Comparison of ENCODE assay signal across 37 cellular contexts in the genomic region with DNA sequence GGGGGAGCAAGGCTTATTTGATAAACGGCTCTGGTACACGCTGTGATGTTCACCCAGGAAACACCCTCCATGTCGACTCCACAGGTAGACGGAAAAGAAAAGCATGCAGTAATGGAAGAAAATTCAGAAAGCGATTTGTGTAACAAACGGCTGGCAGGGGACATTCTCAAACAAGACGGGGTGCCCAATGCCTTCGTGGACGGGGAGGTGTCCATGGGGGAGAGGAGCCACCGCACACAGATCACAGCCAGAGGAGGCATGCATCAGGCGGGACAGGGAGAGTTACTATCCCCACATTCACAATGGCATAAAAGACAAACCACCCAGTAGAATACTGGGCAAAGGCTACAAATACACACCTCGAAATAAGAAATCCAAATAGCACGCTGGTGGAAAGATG. TPM values are rescaled to one million over a fixed set of nuclear protein-coding genes. Genes with fewer than 3 reads are reported as not detected.
"Had no signal": no experiment of that assay in that cellular context is flagged by ENCODE, and none has a peak within 500 bp of the region (broad histone marks: within the 10 kb centered on the region; RNA-seq: fewer than 3 reads in every experiment).

No MANE protein-coding gene starts in this region.

- H3K4me2 ChIP-seq: PC-9 had no signal

- H3K36me3 Mint-ChIP-seq: activated naive CD8-positive, alpha-beta T cell had no signal

- DNase-seq: activated CD4-positive, alpha-beta T cell treated with anti-CD3 and anti-CD28 coated beads for 1 hour; activated CD4-positive, alpha-beta T cell treated with anti-CD3 and anti-CD28 coated beads for 48 hours; activated CD4-positive, alpha-beta T cell treated with anti-CD3 and anti-CD28 coated beads, Interleukin-2, amount 50 U/mL, for 4 hours; activated CD4-positive, CD25-positive, alpha-beta regulatory T cell; activated CD8-positive, alpha-beta memory T cell treated with anti-CD3 and anti-CD28 coated beads, Interleukin-2, amount 50 U/mL, for 4 hours; activated CD8-positive, alpha-beta T cell treated with anti-CD3 and anti-CD28 coated beads for 36 hours; activated gamma-delta T cell treated with Interleukin-2 at 50 U/mL for 16 hours; activated naive CD4-positive, alpha-beta T cell treated with anti-CD3 and anti-CD28 coated beads for 36 hours; activated naive CD8-positive, alpha-beta T cell treated with anti-CD3 and anti-CD28 coated beads, Interleukin-2, amount 50 U/mL, for 24 hours; activated T-cell treated with anti-CD3 and anti-CD28 coated beads for 4 hours; activated T-cell treated with anti-CD3 and anti-CD28 coated beads, Interleukin-2, amount 50 U/mL, for 4 hours; anterior cingulate cortex; Kasumi-1; KG1; MG63; NCI-H1048; NCI-H1105 treated with DMSO at 0.1 percent for 48 hours; NCI-H1436; NCI-H1694; NCI-H1930; NCI-H2081 treated with DMSO at 0.1 percent for 48 hours; NCI-H345; NCI-H524 treated with DMSO at 0.1 percent for 48 hours; PC-9; Right ventricle myocardium superior; SW 1271; T-helper 1 cell; T-helper 2 cell; T-helper 9 cell; WERI-Rb-1 had no signal

- H3K27ac Mint-ChIP-seq: activated CD8-positive, alpha-beta T cell treated with anti-CD3 and anti-CD28 coated beads for 36 hours; activated naive CD4-positive, alpha-beta T cell treated with anti-CD3 and anti-CD28 coated beads for 36 hours; activated naive CD8-positive, alpha-beta T cell; activated naive CD8-positive, alpha-beta T cell treated with anti-CD3 and anti-CD28 coated beads, Interleukin-2, amount 50 U/mL, for 24 hours; activated T-helper 1 cell treated with anti-CD3 and anti-CD28 coated beads, Interleukin-12 subunit alpha, Interleukin-12 subunit beta, Interleukin-2, Interleukin-4 antibody, amounts not matched to agents 30 ng/mL and 10 ng/mL and 1 ng/mL, durations not matched to agents 14 hours and 24 hours and 36 hours; brain had no signal

- H3K27ac ChIP-seq: PC-9, RWPE1, WERI-Rb-1 had no signal

- H3K36me3 ChIP-seq: MG63, WERI-Rb-1 had no signal

- H2AFZ ChIP-seq: PC-9 had no signal

- H3K4me3 Mint-ChIP-seq: activated CD8-positive, alpha-beta T cell treated with anti-CD3 and anti-CD28 coated beads for 36 hours; activated naive CD4-positive, alpha-beta T cell treated with anti-CD3 and anti-CD28 coated beads for 36 hours; activated naive CD8-positive, alpha-beta T cell; activated naive CD8-positive, alpha-beta T cell treated with anti-CD3 and anti-CD28 coated beads, Interleukin-2, amount 50 U/mL, for 24 hours; activated T-cell treated with anti-CD3 and anti-CD28 coated beads, Interleukin-2, amount 50 U/mL, for 4 hours; activated T-helper 1 cell treated with anti-CD3 and anti-CD28 coated beads, Interleukin-12 subunit alpha, Interleukin-12 subunit beta, Interleukin-2, Interleukin-4 antibody, amounts not matched to agents 30 ng/mL and 10 ng/mL and 1 ng/mL, durations not matched to agents 14 hours and 24 hours and 36 hours; brain had no signal

- H3K9me3 ChIP-seq: MG63 had no signal

- H3K4me1 Mint-ChIP-seq: activated naive CD8-positive, alpha-beta T cell treated with anti-CD3 and anti-CD28 coated beads, Interleukin-2, amount 50 U/mL, for 24 hours had no signal

- H3K27me3 ChIP-seq: MG63 had no signal

- ATAC-seq: activated CD8-positive, alpha-beta T cell treated with anti-CD3 and anti-CD28 coated beads for 36 hours; activated naive CD8-positive, alpha-beta T cell treated with anti-CD3 and anti-CD28 coated beads, Interleukin-2, amount 50 U/mL, for 24 hours; activated T-cell treated with anti-CD3 and anti-CD28 coated beads, Interleukin-2, amount 50 U/mL, for 4 hours had no signal

- H3K9me3 Mint-ChIP-seq: activated CD8-positive, alpha-beta T cell treated with anti-CD3 and anti-CD28 coated beads for 36 hours; activated naive CD4-positive, alpha-beta T cell treated with anti-CD3 and anti-CD28 coated beads for 36 hours; activated naive CD8-positive, alpha-beta T cell treated with anti-CD3 and anti-CD28 coated beads, Interleukin-2, amount 50 U/mL, for 24 hours; activated T-cell treated with anti-CD3 and anti-CD28 coated beads, Interleukin-2, amount 50 U/mL, for 4 hours; activated T-helper 1 cell treated with anti-CD3 and anti-CD28 coated beads, Interleukin-12 subunit alpha, Interleukin-12 subunit beta, Interleukin-2, Interleukin-4 antibody, amounts not matched to agents 30 ng/mL and 10 ng/mL and 1 ng/mL, durations not matched to agents 14 hours and 24 hours and 36 hours had no signal

- H3K4me3 ChIP-seq: MG63, PC-9 had no signal

RNA-seq across cellular contexts. Expression of a gene that starts 20.1 kb away (rescaled TPM):
- total RNA-seq: activated CD8-positive, alpha-beta T cell treated with anti-CD3 and anti-CD28 coated beads for 36 hours; activated naive CD4-positive, alpha-beta T cell treated with anti-CD3 and anti-CD28 coated beads for 36 hours; activated T-cell treated with anti-CD3 and anti-CD28 coated beads, Interleukin-2, amount 50 U/mL, for 4 hours; activated T-helper 1 cell treated with anti-CD3 and anti-CD28 coated beads, Interleukin-12 subunit alpha, Interleukin-12 subunit beta, Interleukin-2, Interleukin-4 antibody, amounts not matched to agents 30 ng/mL and 10 ng/mL and 1 ng/mL, durations not matched to agents 14 hours and 24 hours and 36 hours; bronchial epithelial cell; NCI-H460; OCI-LY7; PC-9; Right ventricle myocardium superior had no signal
